ENCODE assay signal across 1 cellular context in genomic region chr19:38849147-38849745, GRCh38.
TF ChIP-seq lines count a peak whose summit lies in the region.

No MANE protein-coding gene starts in this region.

TF ChIP-seq in K562, 482 proteins besides CTCF, POLR2A, EP300 and RAD21 (continued from another document):
- TF ChIP-seq CHD7 (IDR thresholded peaks at IDR 0.05; ENCODE audit: low read depth, low read length) (no peak), STAG1 (CRISPR knock-in tag; IDR thresholded peaks at IDR 0.05; ENCODE audit: borderline replicate concordance) (no peak), ZNF778 (CRISPR knock-in tag; IDR thresholded peaks at IDR 0.05) (no peak), ZNF143 (CRISPR knock-in tag; IDR thresholded peaks at IDR 0.05) (no peak), AFF1 (IDR thresholded peaks at IDR 0.05; ENCODE audit: low read depth in 1 of 2, partially characterized antibody in 2 of 2) (no peak), HMBOX1 (IDR thresholded peaks at IDR 0.05) (no peak), ARID1B (IDR thresholded peaks at IDR 0.05) (peak; percentile 39), ETS2 (tag; IDR thresholded peaks at IDR 0.05; ENCODE audit: borderline replicate concordance, poor library complexity, severe bottlenecking) (no peak), JUNB (CRISPR knock-in tag; conservative IDR thresholded peaks at IDR 0.05) (no peak), ZBTB2 (IDR thresholded peaks at IDR 0.05) (peak; percentile 97), ZBTB26 (CRISPR knock-in tag; IDR thresholded peaks at IDR 0.05) (no peak), NELFE (IDR thresholded peaks at IDR 0.05; ENCODE audit: insufficient read depth, insufficient read length) (no peak), SAFB2 (IDR thresholded peaks at IDR 0.05; ENCODE audit: borderline replicate concordance, low read depth, low read length, severe bottlenecking) (no peak), NRF1 (conservative IDR thresholded peaks at IDR 0.05 in 1 of 2, IDR thresholded peaks at IDR 0.05 in 1 of 2) (peak; percentile 99 to 100), THRAP3 (IDR thresholded peaks at IDR 0.05; ENCODE audit: borderline replicate concordance) (no peak), RCOR1 (IDR thresholded peaks at IDR 0.05; ENCODE audit: borderline replicate concordance in 1 of 2, low read depth in 2 of 2, low read length in 2 of 2) (no peak; a peak in 1 of 4 replicates), CTCFL (IDR thresholded peaks at IDR 0.05; ENCODE audit: borderline replicate concordance, insufficient read depth, low read depth, low read length, poor library complexity, severe bottlenecking) (no peak), CBX3 (IDR thresholded peaks at IDR 0.05; ENCODE audit: borderline replicate concordance in 1 of 2, low read length in 2 of 2) (0 out of 3 replicates have a peak, but pooled peaks of 1 of the 2 experiments have one; percentile 12), TRIM24 (IDR thresholded peaks at IDR 0.05) (0 out of 4 replicates have a peak, but pooled peaks of 1 of the 2 experiments have one; percentile 4), L3MBTL2 (IDR thresholded peaks at IDR 0.05) (peak; percentile 97)
